In genomic region chr10:97320480-97321031, GRCh38 we compare ENCODE assay signal across 8 cellular contexts. TPM values are rescaled to one million over a fixed set of nuclear protein-coding genes. Genes with fewer than 3 reads are reported as not detected.
DNase-seq lines count a peak whose midpoint lies in the region; ATAC-seq and TF ChIP-seq lines count a peak whose summit lies in the region.

No MANE protein-coding gene starts in this region.

- no peak for TF ChIP-seq CTCF in foreskin fibroblast (IDR thresholded peaks at IDR 0.05; ENCODE audit: low read depth, low read length)

- intact Hi-C loops in posterior vena cava (cut with DNase I), result no loop called here

- H3K27me3 Mint-ChIP-seq in activated CD8-positive, alpha-beta memory T cell treated with anti-CD3 and anti-CD28 coated beads, Interleukin-2, amount 10 ng/mL, durations not matched to agents 7 days and 5 days, result no peaks in the 10 kb centered on the region

- peaks cover 22% of the 10 kb centered on the region for H3K4me1 Mint-ChIP-seq in activated CD8-positive, alpha-beta memory T cell treated with anti-CD3 and anti-CD28 coated beads, Interleukin-2, amount 10 ng/mL, durations not matched to agents 7 days and 5 days

- H3K9me3 Mint-ChIP-seq in activated CD8-positive, alpha-beta memory T cell treated with anti-CD3 and anti-CD28 coated beads, Interleukin-2, amount 10 ng/mL, durations not matched to agents 7 days and 5 days (ENCODE audit: low read depth), result no peaks in the 10 kb centered on the region

- CTCF ChIA-PET in activated CD8-positive, alpha-beta memory T cell treated with anti-CD3 and anti-CD28 coated beads, Interleukin-2, amount 10 ng/mL, durations not matched to agents 7 days and 5 days (lab: Charles Lee), result interaction anchor here (0.6 to 2.0 kb wide), 6 partner anchors 12 to 221 kb away, joined by 3 to 35 read pairs (median 9); partner anchors contain the start of genes ARHGAP19 and FRAT2

- H3K4me3 ChIP-seq in foreskin fibroblast (ENCODE audit: low read depth in 1 of 2, low read length in 2 of 2), result peak overlapping the region; percentile 66 to 88

- peak overlapping the region; percentile 64 for H3K27ac Mint-ChIP-seq in activated CD8-positive, alpha-beta memory T cell treated with anti-CD3 and anti-CD28 coated beads, Interleukin-2, amount 10 ng/mL, durations not matched to agents 7 days and 5 days

- peak overlapping the region; percentile 82 for H3K4me3 Mint-ChIP-seq in activated CD8-positive, alpha-beta memory T cell treated with anti-CD3 and anti-CD28 coated beads, Interleukin-2, amount 10 ng/mL, durations not matched to agents 7 days and 5 days

- no peaks in the 10 kb centered on the region for H3K36me3 Mint-ChIP-seq in activated CD8-positive, alpha-beta memory T cell treated with anti-CD3 and anti-CD28 coated beads, Interleukin-2, amount 10 ng/mL, durations not matched to agents 7 days and 5 days

- peak; percentile 53 for DNase-seq in activated CD8-positive, alpha-beta memory T cell treated with anti-CD3 and anti-CD28 coated beads, Interleukin-2, amount 10 ng/mL, durations not matched to agents 7 days and 5 days
- DNase-seq in foreskin fibroblast (no peak), posterior vena cava (ENCODE audit: low spot score) (peak; percentile 80), DMS 273 (lab: John Stamatoyannopoulos, UW; ENCODE audit: unreplicated experiment) (no peak), NCI-H2171 treated with DMSO at 0.1 percent for 48 hours (lab: John Stamatoyannopoulos, UW) (no peak)

- ATAC-seq in HG03097 (IDR thresholded peaks at IDR 0.05; ENCODE audit: low FRiP score, unreplicated experiment) (peak; percentile 13), GM18909 (IDR thresholded peaks at IDR 0.05; ENCODE audit: poor library complexity, unreplicated experiment) (no peak), GM21390 (IDR thresholded peaks at IDR 0.05; ENCODE audit: unreplicated experiment) (no peak)
- ATAC-seq in activated CD8-positive, alpha-beta memory T cell treated with anti-CD3 and anti-CD28 coated beads, Interleukin-2, amount 10 ng/mL, durations not matched to agents 7 days and 5 days, result peak; percentile 11

RNA-seq across cellular contexts. Expression of gene FRAT1, which starts 1.5 kb away (rescaled TPM):
- 1 to 10 TPM; 5.5 to 5.7 TPM for total RNA-seq in activated CD8-positive, alpha-beta memory T cell treated with anti-CD3 and anti-CD28 coated beads, Interleukin-2, amount 10 ng/mL, durations not matched to agents 7 days and 5 days
- 1 to 10 TPM; 2.1 to 4.2 TPM for total RNA-seq in posterior vena cava

RNA-seq across cellular contexts. Expression of gene FRAT2, which starts 14.0 kb away (rescaled TPM):
- total RNA-seq in activated CD8-positive, alpha-beta memory T cell treated with anti-CD3 and anti-CD28 coated beads, Interleukin-2, amount 10 ng/mL, durations not matched to agents 7 days and 5 days, result 10 to 100 TPM; 11.4 to 14.4 TPM
- total RNA-seq in posterior vena cava, result 1 to 10 TPM; 4.3 to 6.8 TPM

RNA-seq across cellular contexts. Expression of gene ARHGAP19, which starts 28.1 kb away (rescaled TPM):
- 10 to 100 TPM; 48.3 to 50.4 TPM for total RNA-seq in activated CD8-positive, alpha-beta memory T cell treated with anti-CD3 and anti-CD28 coated beads, Interleukin-2, amount 10 ng/mL, durations not matched to agents 7 days and 5 days
- total RNA-seq in posterior vena cava, result 1 to 10 TPM; 6.8 to 7.6 TPM

Comparison
In these comparisons a context has a peak if more than half of its experiments do, and no peak if none do; other contexts are left out.
1. ATAC-seq: peak in HG03097 (single experiment) and activated CD8-positive, alpha-beta memory T cell treated with anti-CD3 and anti-CD28 coated beads, Interleukin-2, amount 10 ng/mL, durations not matched to agents 7 days and 5 days (single experiment); none in GM18909 (single experiment) and GM21390 (single experiment).
2. DNase-seq: peak in activated CD8-positive, alpha-beta memory T cell treated with anti-CD3 and anti-CD28 coated beads, Interleukin-2, amount 10 ng/mL, durations not matched to agents 7 days and 5 days (single experiment) and posterior vena cava (single experiment); none in foreskin fibroblast (0 of 2), DMS 273 (single experiment) and NCI-H2171 treated with DMSO at 0.1 percent for 48 hours (single experiment).
3. RNA of gene ARHGAP19, which starts 28.1 kb away (total RNA-seq): 48.3 to 50.4 TPM in activated CD8-positive, alpha-beta memory T cell treated with anti-CD3 and anti-CD28 coated beads, Interleukin-2, amount 10 ng/mL, durations not matched to agents 7 days and 5 days; 6.8 to 7.6 TPM in posterior vena cava; every median in the first group is over 4 times any median in the second.